8 cellular contexts compared by ENCODE assay signal in genomic region chr4:158850800-158851644, GRCh38.
A peak's percentile ranks its signal among the peaks of the same experiment; 100 is the strongest.
DNase-seq lines count a peak whose midpoint lies in the region; ATAC-seq and TF ChIP-seq lines count a peak whose summit lies in the region.

No MANE protein-coding gene starts in this region.

- WGBS in gastroesophageal sphincter (ENCODE audit: low coverage in 1 of 2), 2 donors: 51 to 63% methylated on average over 6 to 7 of the region's 7 CpGs

- peak; percentile 74 for TF ChIP-seq CTCF in CD8-positive, alpha-beta T cell (IDR thresholded peaks at IDR 0.05)
- TF ChIP-seq CTCF in HFF-Myc (IDR thresholded peaks at IDR 0.05; ENCODE audit: low read depth, low read length, missing control alignments) (peak; percentile 28), SU-DHL-6 (IDR thresholded peaks at IDR 0.05; ENCODE audit: insufficient read depth, low read length, poor library complexity, severe bottlenecking) (peak; percentile 49), gastroesophageal sphincter (IDR thresholded peaks at IDR 0.05) (peak; percentile 67 to 77 (median 75))

- H3K36me3 Mint-ChIP-seq in CD8-positive, alpha-beta T cell: peaks cover 10% of the 10 kb centered on the region

- H3K27ac Mint-ChIP-seq in CD8-positive, alpha-beta T cell: no peak overlapping the region

- no peak overlapping the region for H3K4me3 Mint-ChIP-seq in CD8-positive, alpha-beta T cell

- H3K4me3 ChIP-seq in CD8-positive, alpha-beta T cell (ENCODE audit: low read depth, low read length): no peak overlapping the region
- H3K4me3 ChIP-seq in HFF-Myc (replicated peaks; ENCODE audit: low read depth, low read length) (no peak overlapping the region), SU-DHL-6 (ENCODE audit: insufficient read depth, low read length, poor library complexity, severe bottlenecking) (no peak overlapping the region), gastroesophageal sphincter (no peak overlapping the region), subcutaneous abdominal adipose tissue (ENCODE audit: low read depth in 1 of 5, low read length in 5 of 5) (no peak overlapping the region)

- no peak overlapping the region for H2AFZ ChIP-seq in SU-DHL-6 (ENCODE audit: low read depth, low read length, severe bottlenecking)

- H3K4me1 Mint-ChIP-seq in CD8-positive, alpha-beta T cell (ENCODE audit: low read depth): peaks cover 5% of the 10 kb centered on the region

- intact Hi-C loops in CD8-positive, alpha-beta T cell (cut with DNase I, micrococcal nuclease): loop anchor here (1.0 to 5.0 kb wide), 3 partner anchors 121 to 859 kb away; no protein-coding TSS in a partner anchor

- no peak overlapping the region for H3K27ac ChIP-seq in CD8-positive, alpha-beta T cell (ENCODE audit: low read depth, low read length)
- H3K27ac ChIP-seq in SU-DHL-6 (ENCODE audit: low read depth, low read length) (no peak overlapping the region), gastroesophageal sphincter (peak overlapping the region in 2 of 4 donors; percentile 22 to 51), subcutaneous abdominal adipose tissue (ENCODE audit: low read depth, low read length) (peak overlapping the region; percentile 21)

- no peaks in the 10 kb centered on the region for H3K27me3 Mint-ChIP-seq in CD8-positive, alpha-beta T cell (ENCODE audit: low read depth)

- no peaks in the 10 kb centered on the region for H3K36me3 ChIP-seq in CD8-positive, alpha-beta T cell (ENCODE audit: insufficient read depth, low read length)
- H3K36me3 ChIP-seq in SU-DHL-6 (ENCODE audit: low read length): no peaks in the 10 kb centered on the region
- H3K36me3 ChIP-seq in gastroesophageal sphincter: peaks cover 0 to 67% of the 10 kb centered on the region in 2 donors
- H3K36me3 ChIP-seq in subcutaneous abdominal adipose tissue (ENCODE audit: control insufficient read depth in 5 of 5, insufficient read depth in 5 of 5, low read length in 5 of 5): peaks cover 3 to 34% (median 27%) of the 10 kb centered on the region in 5 donors

- TF ChIP-seq EP300 in gastroesophageal sphincter (IDR thresholded peaks at IDR 0.05): no peak

- H3K9ac ChIP-seq in SU-DHL-6 (ENCODE audit: low read length) (no peak overlapping the region), subcutaneous abdominal adipose tissue (ENCODE audit: low read length in 5 of 5) (no peak overlapping the region)

- CTCF ChIA-PET in CD8-positive, alpha-beta T cell (lab: Charles Lee): interaction anchor here (0.9 to 2.5 kb wide), 16 partner anchors 9 to 351 kb away, joined by 3 to 14 read pairs (median 4); partner anchors contain the start of gene PPID

- no peak for TF ChIP-seq POLR2A in gastroesophageal sphincter (IDR thresholded peaks at IDR 0.05)

- H3K9me3 ChIP-seq in CD8-positive, alpha-beta T cell (ENCODE audit: low read length): no peaks in the 10 kb centered on the region
- H3K9me3 ChIP-seq in SU-DHL-6 (ENCODE audit: insufficient read depth, low read length) (no peaks in the 10 kb centered on the region), gastroesophageal sphincter (no peaks in the 10 kb centered on the region), subcutaneous abdominal adipose tissue (ENCODE audit: control insufficient read depth in 5 of 5, low read length in 5 of 5) (no peaks in the 10 kb centered on the region)

- peak; percentile 38 for ATAC-seq in CD8-positive, alpha-beta T cell
- no peak for ATAC-seq in gastroesophageal sphincter
- ATAC-seq in HG02610 (IDR thresholded peaks at IDR 0.05; ENCODE audit: unreplicated experiment): no peak

- no peaks in the 10 kb centered on the region; the same call in 1 of the 2 replicates for H4K20me1 ChIP-seq in SU-DHL-6 (ENCODE audit: low read depth, low read length)

- no peak for DNase-seq in CD8-positive, alpha-beta T cell
- no peak for DNase-seq in HFF-Myc (ENCODE audit: extremely low read depth, low read depth)
- no peak for DNase-seq in activated effector memory CD4-positive, alpha-beta T cell treated with anti-CD3 and anti-CD28 coated beads, Interleukin-2, amount 50 U/mL, for 16 hours
- no peak for DNase-seq in retina

- POLR2A ChIA-PET in CD8-positive, alpha-beta T cell (lab: Charles Lee): no interaction called here

- no peaks in the 10 kb centered on the region for H3K79me2 ChIP-seq in SU-DHL-6 (ENCODE audit: insufficient read depth, low read length)

- H3F3A ChIP-seq in SU-DHL-6 (ENCODE audit: insufficient read depth): no peaks in the 10 kb centered on the region

- no peaks in the 10 kb centered on the region for H3K27me3 ChIP-seq in CD8-positive, alpha-beta T cell (ENCODE audit: insufficient read depth, low read length)
- no peaks in the 10 kb centered on the region for H3K27me3 ChIP-seq in SU-DHL-6 (ENCODE audit: low read length)
- no peaks in the 10 kb centered on the region for H3K27me3 ChIP-seq in gastroesophageal sphincter
- H3K27me3 ChIP-seq in subcutaneous abdominal adipose tissue (ENCODE audit: control insufficient read depth in 5 of 5, insufficient read depth in 4 of 5, low read length in 5 of 5): no peaks in the 10 kb centered on the region

- H3K4me1 ChIP-seq in CD8-positive, alpha-beta T cell (ENCODE audit: insufficient read depth, low read length): no peaks in the 10 kb centered on the region
- H3K4me1 ChIP-seq in gastroesophageal sphincter (peaks cover 0 to 10% (median 0%) of the 10 kb centered on the region in 3 donors), subcutaneous abdominal adipose tissue (ENCODE audit: control insufficient read depth in 5 of 5, insufficient read depth in 5 of 5, low read length in 5 of 5) (peaks cover 0 to 3% (median 0%) of the 10 kb centered on the region in 5 donors)

- H3K9me2 ChIP-seq in SU-DHL-6 (replicated peaks; ENCODE audit: insufficient read depth, low read length): no peaks in the 10 kb centered on the region

- H3K4me2 ChIP-seq in SU-DHL-6 (ENCODE audit: low read depth, low read length, poor library complexity, severe bottlenecking): no peak overlapping the region

- no peaks in the 10 kb centered on the region for H3K9me3 Mint-ChIP-seq in CD8-positive, alpha-beta T cell
